Comparison of ENCODE assay signal across 11 cellular contexts in the genomic region with DNA sequence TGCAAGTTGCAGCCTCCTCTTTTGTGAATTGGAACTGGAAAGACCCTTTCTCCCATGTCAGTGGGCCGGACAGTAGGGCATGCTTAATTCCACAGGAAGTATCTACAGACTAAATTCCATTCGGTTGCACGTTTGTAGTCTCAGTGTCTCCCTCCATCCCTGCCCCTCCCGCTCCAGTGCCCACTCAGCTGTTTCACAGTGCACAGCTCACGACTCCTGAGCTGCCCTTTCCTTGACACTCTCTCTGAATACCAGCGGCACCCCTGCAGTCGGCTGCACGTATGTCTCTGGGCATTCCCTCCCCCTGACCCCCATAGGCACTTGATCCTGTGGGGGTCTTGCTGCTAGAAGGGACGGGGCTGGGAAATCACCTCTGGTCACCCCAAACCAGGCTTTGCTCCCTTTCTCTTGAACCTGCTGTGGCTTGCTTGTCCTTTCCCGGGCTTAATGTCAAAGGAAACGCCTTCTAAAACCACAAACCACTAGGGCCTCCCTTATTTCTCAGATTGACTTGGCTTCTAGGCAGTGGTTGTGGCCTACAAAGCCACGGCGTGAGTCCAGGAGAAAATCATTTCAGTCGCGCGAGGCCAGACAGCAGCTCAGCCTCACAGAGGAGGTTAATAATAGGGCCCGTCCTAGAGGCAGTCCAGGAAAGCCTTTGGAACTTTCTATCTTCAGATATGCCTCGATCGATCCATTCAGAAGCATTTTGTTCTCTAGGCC.
DNase-seq lines count a peak whose midpoint lies in the region; ATAC-seq and TF ChIP-seq lines count a peak whose summit lies in the region.
"Had no signal": no experiment of that assay in that cellular context is flagged by ENCODE, and none has a peak within 500 bp of the region (broad histone marks: within the 10 kb centered on the region; RNA-seq: fewer than 3 reads in every experiment).

No MANE protein-coding gene starts in this region.

- no peak overlapping the region for H3K27ac Mint-ChIP-seq in T-helper 2 cell treated with Interferon-gamma antibody and Interleukin-4, amounts not matched to agents 5 μg/mL and 100 μg/mL, for 36 hours

- DNase-seq in stimulated activated CD4-positive, alpha-beta T cell treated with anti-CD3 and anti-CD28 coated beads, Interleukin-1b, Interleukin-23, amount 100 ng/mL, for 48 hours, result peak; percentile 7
- no peak for DNase-seq in stimulated activated CD4-positive, alpha-beta T cell treated with anti-CD3 and anti-CD28 coated beads, Interleukin-4, amount 100 ng/mL, for 24 hours
- peak; percentile 43 for DNase-seq in T-helper 2 cell treated with Interferon-gamma antibody and Interleukin-4, amounts not matched to agents 5 μg/mL and 100 μg/mL, for 36 hours (ENCODE audit: low spot score)
- DNase-seq in SKM-1 (lab: John Stamatoyannopoulos, UW; ENCODE audit: unreplicated experiment), result no peak
- DNase-seq in DMS53 (lab: John Stamatoyannopoulos, UW), result no peak
- DNase-seq in NCI-H345 treated with DMSO at 0.1 percent for 48 hours (lab: John Stamatoyannopoulos, UW; ENCODE audit: unreplicated experiment), result no peak
- DNase-seq in Peyer's patch, result no peak
- DNase-seq: nucleus accumbens, PC-9 had no signal

- no peak overlapping the region for H3K4me3 Mint-ChIP-seq in T-helper 2 cell treated with Interferon-gamma antibody and Interleukin-4, amounts not matched to agents 5 μg/mL and 100 μg/mL, for 36 hours

- H3K36me3 Mint-ChIP-seq in T-helper 2 cell treated with Interferon-gamma antibody and Interleukin-4, amounts not matched to agents 5 μg/mL and 100 μg/mL, for 36 hours (ENCODE audit: low read depth), result no peaks in the 10 kb centered on the region

- H3K4me1 ChIP-seq in Peyer's patch, result no peaks in the 10 kb centered on the region

- H3K27ac ChIP-seq in Peyer's patch, result no peak overlapping the region
- H3K27ac ChIP-seq: PC-9 had no signal

- H3K9me3 ChIP-seq in Peyer's patch, result no peaks in the 10 kb centered on the region
- H3K9me3 ChIP-seq: BE2C had no signal

- no peaks in the 10 kb centered on the region for H3K36me3 ChIP-seq in Peyer's patch
- H3K36me3 ChIP-seq: BE2C had no signal

- H3K4me3 ChIP-seq in Peyer's patch, result no peak overlapping the region
- H3K4me3 ChIP-seq: PC-9 had no signal

- peak; percentile 75 for ATAC-seq in HG03039 (IDR thresholded peaks at IDR 0.05; ENCODE audit: unreplicated experiment)

- H3K27me3 Mint-ChIP-seq in T-helper 2 cell treated with Interferon-gamma antibody and Interleukin-4, amounts not matched to agents 5 μg/mL and 100 μg/mL, for 36 hours (ENCODE audit: low read depth), result peaks cover 40% of the 10 kb centered on the region

- H3K27me3 ChIP-seq in Peyer's patch, result no peaks in the 10 kb centered on the region
- H3K27me3 ChIP-seq: BE2C had no signal

- no peak for TF ChIP-seq POLR2A in Peyer's patch (IDR thresholded peaks at IDR 0.05)

- peaks cover 9% of the 10 kb centered on the region for H3K4me1 Mint-ChIP-seq in T-helper 2 cell treated with Interferon-gamma antibody and Interleukin-4, amounts not matched to agents 5 μg/mL and 100 μg/mL, for 36 hours (ENCODE audit: low read depth)

- no peak for TF ChIP-seq CTCF in Peyer's patch (IDR thresholded peaks at IDR 0.05)

- no peaks in the 10 kb centered on the region for H3K9me3 Mint-ChIP-seq in T-helper 2 cell treated with Interferon-gamma antibody and Interleukin-4, amounts not matched to agents 5 μg/mL and 100 μg/mL, for 36 hours

Comparison
In these comparisons a context has a peak if more than half of its experiments do, and no peak if none do; other contexts are left out.
1. DNase-seq: peak in stimulated activated CD4-positive, alpha-beta T cell treated with anti-CD3 and anti-CD28 coated beads, Interleukin-1b, Interleukin-23, amount 100 ng/mL, for 48 hours (single experiment) and T-helper 2 cell treated with Interferon-gamma antibody and Interleukin-4, amounts not matched to agents 5 μg/mL and 100 μg/mL, for 36 hours (single experiment); none in stimulated activated CD4-positive, alpha-beta T cell treated with anti-CD3 and anti-CD28 coated beads, Interleukin-4, amount 100 ng/mL, for 24 hours (single experiment), SKM-1 (single experiment), DMS53 (single experiment), NCI-H345 treated with DMSO at 0.1 percent for 48 hours (single experiment) and Peyer's patch (0 of 3).